Comparison of ENCODE assay signal across 13 cellular contexts in genomic region chr5:124193371-124193789, GRCh38.
A peak's percentile ranks its signal among the peaks of the same experiment; 100 is the strongest.
DNase-seq lines count a peak whose midpoint lies in the region; ATAC-seq, FAIRE-seq and TF ChIP-seq lines count a peak whose summit lies in the region.
"Had no signal": no experiment of that assay in that cellular context is flagged by ENCODE, and none has a peak within 500 bp of the region (broad histone marks: within the 10 kb centered on the region; RNA-seq: fewer than 3 reads in every experiment).

No MANE protein-coding gene starts in this region.

- no peak overlapping the region for H3K4me3 ChIP-seq in astrocyte (ENCODE audit: insufficient read depth, low read depth, low read length)
- H3K4me3 ChIP-seq: neural progenitor cell had no signal

- peak overlapping the region; percentile 59 for H3K4me2 ChIP-seq in astrocyte (ENCODE audit: low read length)
- H3K4me2 ChIP-seq: neural progenitor cell had no signal

- no peak overlapping the region for H2AFZ ChIP-seq in astrocyte (ENCODE audit: low read depth, low read length)
- H2AFZ ChIP-seq: neural progenitor cell had no signal

- H3K36me3 Mint-ChIP-seq in astrocyte (ENCODE audit: low read depth, unreplicated experiment), result no peaks in the 10 kb centered on the region

- H3K27me3 Mint-ChIP-seq in astrocyte (ENCODE audit: low read depth, unreplicated experiment), result no peaks in the 10 kb centered on the region
- H3K27me3 Mint-ChIP-seq: stimulated activated naive CD8-positive, alpha-beta T cell treated with anti-CD3 and anti-CD28 coated beads, Interleukin-15, Interleukin-2, amounts not matched to agents 100 ng/mL and 50 ng/mL, for 24 hours had no signal

- FAIRE-seq in astrocyte (lab: Jason Lieb, UNC), result peak; percentile 60

- TF ChIP-seq CTCF in astrocyte (IDR thresholded peaks at IDR 0.05; ENCODE audit: insufficient read depth, low read depth, low read length) (no peak), foreskin keratinocyte (conservative IDR thresholded peaks at IDR 0.05) (no peak)

- no peaks in the 10 kb centered on the region for H3K9me3 Mint-ChIP-seq in astrocyte (ENCODE audit: unreplicated experiment)

- H3K4me1 ChIP-seq in astrocyte (ENCODE audit: insufficient read depth, low read length) (peaks cover 5% of the 10 kb centered on the region), foreskin keratinocyte (peaks cover 29% of the 10 kb centered on the region)
- H3K4me1 ChIP-seq: neural progenitor cell had no signal

- H3K27me3 ChIP-seq in astrocyte (ENCODE audit: insufficient read depth, low read length), result no peaks in the 10 kb centered on the region
- H3K27me3 ChIP-seq in foreskin keratinocyte, result no peaks in the 10 kb centered on the region
- H3K27me3 ChIP-seq: neural progenitor cell had no signal

- peak overlapping the region; percentile 87 for H3K27ac Mint-ChIP-seq in astrocyte (ENCODE audit: unreplicated experiment)
- H3K27ac Mint-ChIP-seq: neural progenitor cell; stimulated activated naive CD8-positive, alpha-beta T cell treated with anti-CD3 and anti-CD28 coated beads, Interleukin-15, Interleukin-2, amounts not matched to agents 100 ng/mL and 50 ng/mL, for 24 hours had no signal

- H3K79me2 ChIP-seq in astrocyte (ENCODE audit: insufficient read depth, low read length), result no peaks in the 10 kb centered on the region

- peaks cover 29% of the 10 kb centered on the region for H3K4me1 Mint-ChIP-seq in astrocyte (ENCODE audit: low read depth, unreplicated experiment)

- H3K9ac ChIP-seq in astrocyte (ENCODE audit: low read length), result no peak overlapping the region
- H3K9ac ChIP-seq: neural progenitor cell had no signal

- no peak overlapping the region for H3K27ac ChIP-seq in astrocyte (ENCODE audit: low read depth, low read length)
- H3K27ac ChIP-seq in foreskin keratinocyte, result no peak overlapping the region
- H3K27ac ChIP-seq: neural progenitor cell had no signal

- DNase-seq in NCI-H748 (lab: John Stamatoyannopoulos, UW; ENCODE audit: unreplicated experiment) (peak; percentile 11), NCI-H748 treated with DMSO at 0.1 percent for 48 hours (lab: John Stamatoyannopoulos, UW) (no peak), astrocyte (ENCODE audit: low read depth) (peak; percentile 71), foreskin keratinocyte (peak in 1 of 2 donors; percentile 55), superior temporal gyrus (ENCODE audit: extremely low spot score) (peak; percentile 68), DMS114 treated with DMSO at 0.1 percent for 48 hours (lab: John Stamatoyannopoulos, UW; ENCODE audit: unreplicated experiment) (no peak)
- DNase-seq in central memory CD4-positive, alpha-beta T cell, result no peak
- DNase-seq: ACHN, NCI-H187 treated with DMSO at 0.1 percent for 48 hours, OCI-M1 had no signal

- H3K4me3 Mint-ChIP-seq in astrocyte (ENCODE audit: unreplicated experiment), result no peak overlapping the region
- H3K4me3 Mint-ChIP-seq: neural progenitor cell; stimulated activated naive CD8-positive, alpha-beta T cell treated with anti-CD3 and anti-CD28 coated beads, Interleukin-15, Interleukin-2, amounts not matched to agents 100 ng/mL and 50 ng/mL, for 24 hours had no signal

- peak; percentile 71 for ATAC-seq in foreskin keratinocyte
- no peak for ATAC-seq in HG03095 (IDR thresholded peaks at IDR 0.05; ENCODE audit: unreplicated experiment)

- H3K9me3 ChIP-seq in astrocyte (ENCODE audit: insufficient read depth, low read depth, low read length), result no peaks in the 10 kb centered on the region

- H4K20me1 ChIP-seq in astrocyte (ENCODE audit: insufficient read depth, low read length), result no peaks in the 10 kb centered on the region

- no peaks in the 10 kb centered on the region for H3K36me3 ChIP-seq in astrocyte (ENCODE audit: insufficient read depth, low read length)
- H3K36me3 ChIP-seq: neural progenitor cell had no signal

Comparison
In these comparisons a context has a peak if more than half of its experiments do, and no peak if none do; other contexts are left out.
1. DNase-seq: peak in NCI-H748 (single experiment), astrocyte (single experiment) and superior temporal gyrus (single experiment); none in NCI-H748 treated with DMSO at 0.1 percent for 48 hours (single experiment), DMS114 treated with DMSO at 0.1 percent for 48 hours (single experiment) and central memory CD4-positive, alpha-beta T cell (single experiment).